ENCODE assay signal across 17 cellular contexts in the genomic region with DNA sequence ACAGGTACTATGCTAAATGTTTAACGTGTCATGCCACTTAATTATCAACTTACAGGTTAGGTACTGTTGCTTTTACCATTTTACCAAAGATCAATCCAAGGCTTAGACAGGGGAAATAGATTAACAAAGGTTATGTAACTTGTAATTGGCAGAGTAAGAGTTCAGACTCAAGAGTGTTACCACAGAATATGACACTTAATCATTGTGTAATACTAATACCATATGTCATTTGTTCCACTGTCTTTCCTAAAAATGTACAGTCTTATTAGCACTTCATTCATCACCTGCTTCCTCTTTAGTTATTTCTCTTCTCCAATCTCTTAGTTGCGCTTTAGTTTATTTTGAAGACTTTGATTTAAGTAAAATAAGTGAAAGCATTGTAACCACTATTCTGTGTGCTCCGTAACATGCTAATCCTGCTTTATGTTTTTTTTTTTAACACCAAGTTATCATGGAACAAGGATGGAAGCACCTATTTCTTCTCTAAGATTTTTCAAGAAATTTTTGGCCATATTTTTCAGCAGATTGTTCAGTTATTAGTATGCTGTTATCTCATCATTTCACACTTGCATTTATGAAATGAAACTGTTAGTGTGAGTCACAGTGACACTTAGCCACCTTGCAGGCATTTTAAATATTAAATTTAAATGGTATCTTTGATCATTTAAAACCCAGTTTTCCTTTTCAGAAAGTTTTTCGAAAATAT.
DNase-seq lines count a peak whose midpoint lies in the region; ATAC-seq and TF ChIP-seq lines count a peak whose summit lies in the region.
"Had no signal": no experiment of that assay in that cellular context is flagged by ENCODE, and none has a peak within 500 bp of the region (broad histone marks: within the 10 kb centered on the region; RNA-seq: fewer than 3 reads in every experiment).

No MANE protein-coding gene starts in this region.

- H3K36me3 Mint-ChIP-seq in glutamatergic neuron (ENCODE audit: unreplicated experiment) = no peaks in the 10 kb centered on the region

- peak; percentile 49 for ATAC-seq in GM18867 (IDR thresholded peaks at IDR 0.05; ENCODE audit: unreplicated experiment)

- no peaks in the 10 kb centered on the region for H3K27me3 Mint-ChIP-seq in glutamatergic neuron (ENCODE audit: unreplicated experiment)
- H3K27me3 Mint-ChIP-seq: B cell had no signal

- TF ChIP-seq POLR2A in prostate gland (IDR thresholded peaks at IDR 0.05) (no peak), ovary (IDR thresholded peaks at IDR 0.05) (no peak)

- TF ChIP-seq CTCF in WERI-Rb-1 (IDR thresholded peaks at IDR 0.05; ENCODE audit: low read depth, low read length) = no peak
- TF ChIP-seq CTCF in glutamatergic neuron (IDR thresholded peaks at IDR 0.05; ENCODE audit: partially characterized antibody, unreplicated experiment) = no peak
- no peak for TF ChIP-seq CTCF in prostate gland (IDR thresholded peaks at IDR 0.05)
- TF ChIP-seq CTCF in ovary (IDR thresholded peaks at IDR 0.05) = no peak

- H3K36me3 ChIP-seq in WERI-Rb-1 (no peaks in the 10 kb centered on the region), prostate gland (no peaks in the 10 kb centered on the region), ovary (no peaks in the 10 kb centered on the region)
- H3K36me3 ChIP-seq: spleen had no signal

- H3K4me3 ChIP-seq in WERI-Rb-1 (ENCODE audit: low read depth, low read length) (no peak overlapping the region), prostate gland (no peak overlapping the region), ovary (no peak overlapping the region)
- H3K4me3 ChIP-seq: spleen, testis had no signal

- DNase-seq in CD1c-positive myeloid dendritic cell (ENCODE audit: extremely low spot score) (peak; percentile 7), WERI-Rb-1 (no peak), glutamatergic neuron (no peak), globus pallidus (ENCODE audit: low spot score) (no peak), prostate gland (ENCODE audit: low spot score) (no peak), ovary (no peak)
- DNase-seq: activated effector memory CD4-positive, alpha-beta T cell treated with anti-CD3 and anti-CD28 coated beads, Interleukin-2, amount 50 U/mL, for 16 hours; aorta; OCI-M1; SIG-M5; spleen; stimulated activated CD8-positive, alpha-beta memory T cell treated with anti-CD3 and anti-CD28 coated beads, Interleukin-4, amount 100 ng/mL, for 48 hours; testis had no signal

- H3K9me3 Mint-ChIP-seq in glutamatergic neuron (ENCODE audit: unreplicated experiment) = no peaks in the 10 kb centered on the region
- H3K9me3 Mint-ChIP-seq: nephron; T-helper 1 cell treated with Interleukin-12 subunit alpha and Interleukin-12 subunit beta and Interleukin-4 antibody, amounts not matched to agents 30 μg/mL and 1 μg/mL, for 36 hours had no signal

- intact Hi-C loops in prostate gland (cut with DNase I) (no loop called here), ovary (cut with DNase I) (no loop called here)

- H3K27me3 ChIP-seq in WERI-Rb-1 (ENCODE audit: insufficient read depth, low read depth, severe bottlenecking) (no peaks in the 10 kb centered on the region), prostate gland (replicated peaks; ENCODE audit: insufficient read depth) (no peaks in the 10 kb centered on the region), ovary (no peaks in the 10 kb centered on the region)
- H3K27me3 ChIP-seq: spleen, testis had no signal

- H3K9me3 ChIP-seq in WERI-Rb-1 (ENCODE audit: severe bottlenecking) (no peaks in the 10 kb centered on the region), prostate gland (no peaks in the 10 kb centered on the region), ovary (no peaks in the 10 kb centered on the region)
- H3K9me3 ChIP-seq: spleen, testis had no signal

- peak overlapping the region; percentile 86 for H3K27ac Mint-ChIP-seq in glutamatergic neuron (ENCODE audit: unreplicated experiment)
- H3K27ac Mint-ChIP-seq: B cell; T-helper 1 cell treated with Interleukin-12 subunit alpha and Interleukin-12 subunit beta and Interleukin-4 antibody, amounts not matched to agents 30 μg/mL and 1 μg/mL, for 36 hours had no signal

- H3K4me1 ChIP-seq in prostate gland (replicated peaks) (no peaks in the 10 kb centered on the region), ovary (ENCODE audit: insufficient read depth) (no peaks in the 10 kb centered on the region)
- H3K4me1 ChIP-seq: spleen, testis had no signal

- 89% methylated on average over 4 of the region's 4 CpGs for WGBS in prostate gland
- WGBS in ovary, 3 donors = 96 to 97% (median 96%) methylated on average over 4 of the region's 4 CpGs

- H3K4me1 Mint-ChIP-seq in glutamatergic neuron (ENCODE audit: low read depth, unreplicated experiment) = peaks cover 21% of the 10 kb centered on the region
- H3K4me1 Mint-ChIP-seq: B cell had no signal

- no peak for TF ChIP-seq EP300 in ovary (IDR thresholded peaks at IDR 0.05)

- H3K4me3 Mint-ChIP-seq in glutamatergic neuron (ENCODE audit: unreplicated experiment) = no peak overlapping the region
- H3K4me3 Mint-ChIP-seq: B cell; T-helper 1 cell treated with Interleukin-12 subunit alpha and Interleukin-12 subunit beta and Interleukin-4 antibody, amounts not matched to agents 30 μg/mL and 1 μg/mL, for 36 hours had no signal

- H3K27ac ChIP-seq in WERI-Rb-1 (peak overlapping the region; percentile 32), prostate gland (no peak overlapping the region), ovary (no peak overlapping the region)
- H3K27ac ChIP-seq: spleen, testis had no signal
